ENCODE assay signal across 8 cellular contexts in genomic region chr14:63770187-63770807, GRCh38. TPM values are rescaled to one million over a fixed set of nuclear protein-coding genes. Genes with fewer than 3 reads are reported as not detected.
DNase-seq lines count a peak whose midpoint lies in the region; ATAC-seq, FAIRE-seq and TF ChIP-seq lines count a peak whose summit lies in the region.

No MANE protein-coding gene starts in this region.

- H3K36me3 ChIP-seq in IMR-90 (ENCODE audit: control insufficient read depth, insufficient read depth, low read length) (no peaks in the 10 kb centered on the region), lower lobe of right lung (no peaks in the 10 kb centered on the region), testis (ENCODE audit: low read depth, missing control alignments) (no peaks in the 10 kb centered on the region)

- peak; percentile 66 for TF ChIP-seq RAD21 in IMR-90 (IDR thresholded peaks at IDR 0.05; ENCODE audit: low read length)

- H3K27ac ChIP-seq in IMR-90 (ENCODE audit: insufficient read depth, low read length) (no peak overlapping the region), lower lobe of right lung (no peak overlapping the region), testis (no peak overlapping the region)

- dilution Hi-C loops in IMR-90 (cut with HindIII; ENCODE audit: low sequenced_read_pairs, unreplicated experiment): no loop called here

- H4K91ac ChIP-seq in IMR-90 (ENCODE audit: insufficient read depth, low read depth, low read length): no peak overlapping the region

- intact Hi-C loops in IMR-90 (cut with micrococcal nuclease): loop anchor here (2.0 to 10.0 kb wide), 3 partner anchors 43 to 225 kb away; partner anchors contain the start of genes PPP2R5E, SGPP1 and WDR89
- intact Hi-C loops in lower lobe of right lung (cut with DNase I): no loop called here
- intact Hi-C loops in testis (cut with DNase I; ENCODE audit: low total_unique reads): no loop called here

- H3K4me3 ChIP-seq in IMR-90 (ENCODE audit: insufficient read depth, low read depth, low read length) (no peak overlapping the region), lower lobe of right lung (no peak overlapping the region), testis (no peak overlapping the region)

- DNase-seq in IMR-90 (peak; percentile 62), cerebellum (ENCODE audit: low spot score) (peak; percentile 30), lower lobe of right lung (no peak), testis (peak; percentile 74)

- no peak overlapping the region for H3K4ac ChIP-seq in IMR-90 (ENCODE audit: low read depth, low read length)

- no peak overlapping the region for H2AK9ac ChIP-seq in IMR-90 (replicated peaks; ENCODE audit: low read depth, low read length, poor library complexity)

- no peak overlapping the region for H3K4me2 ChIP-seq in IMR-90 (ENCODE audit: low read depth, low read length)

- no peak overlapping the region for H4K5ac ChIP-seq in IMR-90 (ENCODE audit: low read depth, low read length)

- 100% methylated on average over 1 of the region's 3 CpGs; no CpG with 5 or more reads in 1 of the 2 experiments for WGBS in IMR-90 (ENCODE audit: extremely low coverage in 2 of 2, insufficient read length in 1 of 2), 2 experiments
- 56 to 65% methylated on average over 3 of the region's 3 CpGs for WGBS in testis, 2 donors

- H3K23ac ChIP-seq in IMR-90 (ENCODE audit: low read depth, low read length): no peak overlapping the region

- no peak overlapping the region for H2BK20ac ChIP-seq in IMR-90 (ENCODE audit: low read depth, low read length)

- ATAC-seq in IMR-90 (ENCODE audit: low read depth) (peak; percentile 94), lower lobe of right lung (peak; percentile 68 to 74), HG03520 (IDR thresholded peaks at IDR 0.05; ENCODE audit: unreplicated experiment) (no peak)

- no peaks in the 10 kb centered on the region for H4K20me1 ChIP-seq in IMR-90 (ENCODE audit: insufficient read depth, low read length)

- H3K79me1 ChIP-seq in IMR-90 (ENCODE audit: low read depth in 1 of 2, low read length in 2 of 2): no peaks in the 10 kb centered on the region

- H3K4me1 ChIP-seq in IMR-90 (ENCODE audit: control insufficient read depth, insufficient read depth, low read length) (peaks cover 3% of the 10 kb centered on the region; the same call in 1 of the 2 replicates), lower lobe of right lung (no peaks in the 10 kb centered on the region), testis (no peaks in the 10 kb centered on the region)

- TF ChIP-seq POLR2A in IMR-90 (IDR thresholded peaks at IDR 0.05; ENCODE audit: low read depth, low read length) (no peak), testis (IDR thresholded peaks at IDR 0.05) (no peak)

- no peak overlapping the region for H3K18ac ChIP-seq in IMR-90 (ENCODE audit: low read depth, low read length)

- H3K14ac ChIP-seq in IMR-90 (replicated peaks; ENCODE audit: low read depth, low read length): no peak overlapping the region

- TF ChIP-seq CTCF in GM12872 (IDR thresholded peaks at IDR 0.05; ENCODE audit: insufficient read depth, low read depth, low read length) (peak; percentile 66), IMR-90 (conservative IDR thresholded peaks at IDR 0.05; ENCODE audit: low read depth, low read length) (peak; percentile 70), lower lobe of right lung (IDR thresholded peaks at IDR 0.05) (peak; percentile 66), testis (IDR thresholded peaks at IDR 0.05) (peak; percentile 35 to 59 (median 54))

- CTCF ChIA-PET in IMR-90 (lab: Yijun Ruan, JAX): interaction anchor here (0.6 to 1.5 kb wide), 10 partner anchors 9 to 382 kb away, joined by 3 to 7 read pairs (median 4); partner anchors contain the start of gene WDR89

- H2BK120ac ChIP-seq in IMR-90 (ENCODE audit: low read depth, low read length): no peak overlapping the region

- no peak overlapping the region for H2AK5ac ChIP-seq in IMR-90 (ENCODE audit: low read depth, low read length)

- no peaks in the 10 kb centered on the region for H3K9me1 ChIP-seq in IMR-90 (ENCODE audit: insufficient read depth, low read length)

- BruUV-seq in IMR-90 (replicated peaks; lab: Mats Ljungman, UMichigan): no TSS peak

- no peak overlapping the region for H3K56ac ChIP-seq in IMR-90 (ENCODE audit: extremely low read depth, insufficient read depth, low read length)

- H3K9me3 ChIP-seq in IMR-90 (ENCODE audit: control insufficient read depth, insufficient read depth, low read length) (no peaks in the 10 kb centered on the region), lower lobe of right lung (no peaks in the 10 kb centered on the region), testis (no peaks in the 10 kb centered on the region)

- POLR2A ChIA-PET in IMR-90 (lab: Charles Lee; ENCODE audit: unreplicated experiment): no interaction called here

- H2AFZ ChIP-seq in IMR-90 (replicated peaks; ENCODE audit: low read length, poor library complexity): no peak overlapping the region

- no peak overlapping the region for H4K8ac ChIP-seq in IMR-90 (ENCODE audit: low read depth in 2 of 2, low read length in 2 of 2)

- in situ Hi-C loops in IMR-90 (cut with MboI; ENCODE audit: low sequenced_read_pairs): loop anchor here (25.0 kb wide), 1 partner anchor 383 kb away; no protein-coding TSS in a partner anchor

- H3K27me3 ChIP-seq in IMR-90 (ENCODE audit: control insufficient read depth, insufficient read depth, low read length) (no peaks in the 10 kb centered on the region; the same call in 1 of the 2 replicates), lower lobe of right lung (ENCODE audit: low read depth) (no peaks in the 10 kb centered on the region), testis (no peaks in the 10 kb centered on the region)

- no peak overlapping the region for H2BK5ac ChIP-seq in IMR-90 (ENCODE audit: low read depth, low read length, poor library complexity, severe bottlenecking)

- FAIRE-seq in A204.1 (lab: Jason Lieb, UNC) (peak; percentile 92), TTC549 (lab: Jason Lieb, UNC) (peak; percentile 65)

- H2BK15ac ChIP-seq in IMR-90 (ENCODE audit: low read depth, low read length): no peak overlapping the region

- H3K9ac ChIP-seq in IMR-90 (ENCODE audit: low read depth, low read length): no peak overlapping the region

TF ChIP-seq in IMR-90, 13 proteins besides CTCF, POLR2A, EP300 and RAD21:
- TF ChIP-seq SMC3 (IDR thresholded peaks at IDR 0.05; ENCODE audit: low read depth, low read length) (peak; percentile 77), MAFK (IDR thresholded peaks at IDR 0.05; ENCODE audit: low read depth, low read length) (no peak)
TF ChIP-seq in IMR-90: peak in this region for 1.

RNA-seq across cellular contexts. Expression of gene SGPP1, which starts 42.4 kb away (rescaled TPM):
- total RNA-seq in IMR-90 (2012; rRNA removed) (11.1 and 23.1 TPM in 2 replicates), cerebellum (20.1 TPM), lower lobe of right lung (20.8 TPM), testis (10 to 100 TPM; 27.6 to 30.1 TPM)
- polyA plus RNA-seq in IMR-90 (2012; rRNA removed) (7.9 and 8.6 TPM in 2 replicates), testis (ENCODE audit: insufficient read depth, low read depth, low replicate concordance) (16.9 TPM)
- 2.7 and 6.1 TPM in 2 replicates for polyA plus RNA-seq in IMR-90 (2012; cell fraction: cytosol; rRNA removed)
- polyA plus RNA-seq in IMR-90 (2012; cell fraction: nucleus; rRNA removed; ENCODE audit: low replicate concordance): 2.8 and 2.9 TPM in 2 replicates
